Comparison of ENCODE assay signal across 8 cellular contexts in the genomic region with DNA sequence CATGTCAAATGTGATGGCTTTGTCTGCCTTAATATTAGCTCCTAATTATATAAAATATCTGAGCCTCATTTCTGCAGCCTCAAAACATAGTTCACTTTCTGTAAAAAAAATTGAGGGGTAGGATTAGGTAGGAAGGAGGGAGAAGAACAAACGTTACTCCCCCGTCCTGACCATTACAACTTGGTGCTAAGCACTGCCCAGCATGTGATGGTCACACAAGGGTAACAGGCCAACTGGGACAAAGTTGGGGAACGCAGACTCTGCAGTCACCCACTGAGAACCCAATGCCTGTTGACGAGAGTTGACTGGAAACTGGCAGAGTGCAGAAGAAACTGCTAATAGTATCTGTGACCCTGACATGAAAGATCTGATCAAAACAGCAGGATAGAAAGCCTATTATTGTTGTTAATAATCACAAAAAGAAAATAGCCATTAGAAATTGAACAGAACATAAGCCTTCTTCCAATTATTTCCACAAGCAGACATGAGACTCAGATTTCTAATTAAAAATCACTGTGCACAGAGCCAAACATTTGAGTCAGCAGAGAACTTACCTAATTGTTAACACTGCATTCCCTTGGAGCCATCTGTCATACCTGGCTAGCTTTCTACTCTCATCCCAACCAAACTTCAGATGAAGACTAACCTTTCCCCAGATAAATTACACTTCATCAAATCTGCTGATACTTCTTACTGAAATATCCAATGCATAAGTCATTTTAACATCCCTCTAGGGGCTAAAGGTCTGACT. TPM values are rescaled to one million over a fixed set of nuclear protein-coding genes. Genes with fewer than 3 reads are reported as not detected.
DNase-seq lines count a peak whose midpoint lies in the region; ATAC-seq and TF ChIP-seq lines count a peak whose summit lies in the region.

No MANE protein-coding gene starts in this region.

- TF ChIP-seq CTCF in OCI-LY7 (conservative IDR thresholded peaks at IDR 0.05; ENCODE audit: low read length) (no peak), foreskin fibroblast (IDR thresholded peaks at IDR 0.05; ENCODE audit: low read depth, low read length) (no peak)

- peak overlapping the region; percentile 90 for H3K27ac ChIP-seq in OCI-LY7 (ENCODE audit: low read depth, low read length, poor library complexity, severe bottlenecking)
- H3K27ac ChIP-seq in right cardiac atrium (ENCODE audit: low read length) = peak overlapping the region; percentile 99
- H3K27ac ChIP-seq in subcutaneous abdominal adipose tissue (ENCODE audit: low read depth, low read length) = peak overlapping the region; percentile 99

- 32% methylated on average over 4 of the region's 4 CpGs for WGBS in right cardiac atrium

- CTCF ChIA-PET in OCI-LY7 (lab: Charles Lee; ENCODE audit: unreplicated experiment) = interaction anchor here (1.2 kb wide), 1 partner anchor 109 kb away, joined by 3 read pairs; a partner anchor contains a TSS

- 0 out of 2 replicates have a peak, but pooled peaks cover 3% of the 10 kb centered on the region for H3K36me3 ChIP-seq in OCI-LY7 (ENCODE audit: insufficient read depth, low read length)
- H3K36me3 ChIP-seq in subcutaneous abdominal adipose tissue (ENCODE audit: control insufficient read depth in 5 of 5, insufficient read depth in 5 of 5, low read length in 5 of 5) = no peaks in the 10 kb centered on the region

- H4K20me1 ChIP-seq in OCI-LY7 (ENCODE audit: insufficient read depth, low read length) = no peaks in the 10 kb centered on the region

- peaks cover 95% of the 10 kb centered on the region for H3K79me2 ChIP-seq in OCI-LY7 (ENCODE audit: insufficient read depth, low read depth, low read length)

- POLR2A ChIA-PET in OCI-LY7 (lab: Charles Lee) = interaction anchor here (0.5 to 5.1 kb wide), 11 partner anchors 8 to 557 kb away, joined by 3 to 21 read pairs (median 5); a partner anchor contains a TSS

- H2AFZ ChIP-seq in OCI-LY7 (ENCODE audit: low read length) = no peak overlapping the region; the same call in 1 of the 2 replicates

- H3K4me1 ChIP-seq in OCI-LY7 (ENCODE audit: insufficient read depth, low read length, poor library complexity, severe bottlenecking) (peaks cover 80% of the 10 kb centered on the region), right cardiac atrium (ENCODE audit: control insufficient read depth, insufficient read depth, low read length) (peaks cover 13% of the 10 kb centered on the region), subcutaneous abdominal adipose tissue (ENCODE audit: control insufficient read depth in 5 of 5, insufficient read depth in 5 of 5, low read length in 5 of 5) (peaks cover 15 to 85% (median 82%) of the 10 kb centered on the region in 5 donors)

- peak overlapping the region; percentile 4 to 77 (median 39) for H3K9ac ChIP-seq in subcutaneous abdominal adipose tissue (ENCODE audit: low read length in 5 of 5)

- peak; percentile 5 for ATAC-seq in GM21360 (IDR thresholded peaks at IDR 0.05; ENCODE audit: unreplicated experiment)
- ATAC-seq in right cardiac atrium = peak; percentile 66 to 75

- intact Hi-C loops in OCI-LY7 (cut with micrococcal nuclease; ENCODE audit: unreplicated experiment) = loop anchor here (10.0 kb wide), 1 partner anchor 287 kb away; no protein-coding TSS in a partner anchor
- intact Hi-C loops in right cardiac atrium (cut with DNase I) = loop anchor here in 2 of 4 donors (10.0 kb wide), 2 partner anchors 47 to 87 kb away; a partner anchor contains a TSS

- no TSS peak for BruUV-seq in OCI-LY7 (replicated peaks; lab: Mats Ljungman, UMichigan)

- H3K4me3 ChIP-seq in OCI-LY7 (ENCODE audit: low read depth, low read length, poor library complexity, severe bottlenecking) (peak overlapping the region; percentile 62), right cardiac atrium (ENCODE audit: low read length) (peak overlapping the region; percentile 47), subcutaneous abdominal adipose tissue (ENCODE audit: low read depth in 1 of 5, low read length in 5 of 5) (peak overlapping the region; percentile 32 to 60 (median 43)), foreskin fibroblast (ENCODE audit: low read depth in 1 of 2, low read length in 2 of 2) (no peak overlapping the region)

- peak overlapping the region; percentile 87 for H3K4me2 ChIP-seq in OCI-LY7 (ENCODE audit: low read length)

- no peaks in the 10 kb centered on the region for H3K9me2 ChIP-seq in OCI-LY7 (ENCODE audit: insufficient read depth, low read length)

- H3K9me3 ChIP-seq in OCI-LY7 (ENCODE audit: low read length) = no peaks in the 10 kb centered on the region
- H3K9me3 ChIP-seq in right cardiac atrium (ENCODE audit: control insufficient read depth, low read length) = no peaks in the 10 kb centered on the region
- no peaks in the 10 kb centered on the region for H3K9me3 ChIP-seq in subcutaneous abdominal adipose tissue (ENCODE audit: control insufficient read depth in 5 of 5, low read length in 5 of 5)

- DNase-seq in OCI-LY7 (ENCODE audit: low spot score) = no peak
- peak in 2 of 3 donors; percentile 28 to 65 for DNase-seq in right cardiac atrium
- DNase-seq in UCSD-AML1 (lab: John Stamatoyannopoulos, UW; ENCODE audit: unreplicated experiment) = no peak
- no peak for DNase-seq in foreskin fibroblast
- DNase-seq in DMS79 treated with DMSO at 0.1 percent for 48 hours (lab: John Stamatoyannopoulos, UW) = no peak
- no peak for DNase-seq in retina

- H3K27me3 ChIP-seq in right cardiac atrium (ENCODE audit: control insufficient read depth, insufficient read depth) (no peaks in the 10 kb centered on the region), subcutaneous abdominal adipose tissue (ENCODE audit: control insufficient read depth in 5 of 5, insufficient read depth in 4 of 5, low read length in 5 of 5) (no peaks in the 10 kb centered on the region)

RNA-seq across cellular contexts. Expression of a gene that starts 5.5 kb away (rescaled TPM):
- 16.2 and 21.8 TPM in 2 replicates for total RNA-seq in OCI-LY7 (2014; rRNA removed; shearing (Covaris generic))
- 40.8 and 45.5 TPM in 2 replicates for total RNA-seq in OCI-LY7 (2022)
- 100 to 1,000 TPM; 119 to 170 (median 138) TPM for total RNA-seq in right cardiac atrium
- 57.6 TPM for polyA plus RNA-seq in right cardiac atrium

RNA-seq across cellular contexts. Expression of a gene that starts 34.0 kb away (rescaled TPM):
- total RNA-seq in OCI-LY7 (2014; rRNA removed; shearing (Covaris generic)) = 46.3 and 53.3 TPM in 2 replicates
- total RNA-seq in OCI-LY7 (2022) (141 and 152 TPM in 2 replicates), right cardiac atrium (10 to 100 TPM; 49.1 to 60.2 (median 55.9) TPM)
- 49.8 TPM for polyA plus RNA-seq in right cardiac atrium

Comparison
In these comparisons a context has a peak if more than half of its experiments do, and no peak if none do; other contexts are left out.
1. DNase-seq: peak in right cardiac atrium (2 of 3); none in OCI-LY7 (single experiment), UCSD-AML1 (single experiment), foreskin fibroblast (0 of 2), DMS79 treated with DMSO at 0.1 percent for 48 hours (single experiment) and retina (single experiment).
2. H3K4me3 ChIP-seq: peak in OCI-LY7 (single experiment), right cardiac atrium (single experiment) and subcutaneous abdominal adipose tissue (5 of 5); none in foreskin fibroblast (0 of 2).
3. Peak in every context shown above with its lines, with median percentiles within 50 percentile points of each other: H3K27ac ChIP-seq.